11 cellular contexts compared by ENCODE assay signal in genomic region chr2:232537079-232537478, GRCh38.
DNase-seq lines count a peak whose midpoint lies in the region; ATAC-seq and TF ChIP-seq lines count a peak whose summit lies in the region.
"Had no signal": no experiment of that assay in that cellular context is flagged by ENCODE, and none has a peak within 500 bp of the region (broad histone marks: within the 10 kb centered on the region; RNA-seq: fewer than 3 reads in every experiment).

No MANE protein-coding gene starts in this region.

- no peak overlapping the region for H3K9ac ChIP-seq in Loucy (ENCODE audit: low read depth, low read length, poor library complexity, severe bottlenecking)
- H3K9ac ChIP-seq: BLaER1 treated with 17β-estradiol and CSF1 and Interleukin-3, amounts not matched to agents 10 nM and 100 nM had no signal

- H3K4me3 ChIP-seq in Loucy (ENCODE audit: low read length, poor library complexity, severe bottlenecking) (no peak overlapping the region), epithelial cell of esophagus (ENCODE audit: low read length) (no peak overlapping the region), retinal pigment epithelial cell (ENCODE audit: low read length) (no peak overlapping the region)
- H3K4me3 ChIP-seq: BLaER1 treated with 17β-estradiol and CSF1 and Interleukin-3, amounts not matched to agents 10 nM and 100 nM had no signal

- H3K79me2 ChIP-seq in Loucy (ENCODE audit: insufficient read depth, low read length), result no peaks in the 10 kb centered on the region

- no peaks in the 10 kb centered on the region for H3K9me2 ChIP-seq in Loucy (replicated peaks; ENCODE audit: low read depth, low read length)

- no peak overlapping the region for H3K4me2 ChIP-seq in Loucy (ENCODE audit: low read depth, low read length, poor library complexity, severe bottlenecking)

- no peak for ATAC-seq in GM19452 (IDR thresholded peaks at IDR 0.05; ENCODE audit: unreplicated experiment)

- TF ChIP-seq CTCF in Loucy (conservative IDR thresholded peaks at IDR 0.05; ENCODE audit: low read length) (peak; percentile 72), epithelial cell of esophagus (IDR thresholded peaks at IDR 0.05; ENCODE audit: insufficient read depth, low read depth, low read length, missing control alignments) (peak; percentile 31), retinal pigment epithelial cell (conservative IDR thresholded peaks at IDR 0.05; ENCODE audit: low read depth, low read length) (peak; percentile 54)

- DNase-seq in SHP77 (lab: John Stamatoyannopoulos, UW) (peak; percentile 24 to 61), SHP77 treated with DMSO at 0.1 percent for 48 hours (lab: John Stamatoyannopoulos, UW) (no peak), epithelial cell of esophagus (ENCODE audit: low read depth) (peak; percentile 11), retinal pigment epithelial cell (ENCODE audit: low read depth) (no peak), NCI-H510A treated with DMSO at 0.1 percent for 48 hours (lab: John Stamatoyannopoulos, UW) (no peak), hypothalamus (lab: John Stamatoyannopoulos, UW) (no peak)
- DNase-seq: NCI-H1092 treated with DMSO at 0.1 percent for 48 hours; stimulated activated naive B cell treated with anti-CD40 and anti-IgM and Interleukin-4, amounts not matched to agents 10 μg/mL and 1 μg/mL and 100 μg/mL, for 72 hours had no signal

- H3K36me3 ChIP-seq in Loucy (ENCODE audit: insufficient read depth, low read length), result no peaks in the 10 kb centered on the region
- H3K36me3 ChIP-seq: BLaER1 treated with 17β-estradiol and CSF1 and Interleukin-3, amounts not matched to agents 10 nM and 100 nM had no signal

- H3K4me1 ChIP-seq in Loucy (ENCODE audit: insufficient read depth, low read length, poor library complexity, severe bottlenecking), result no peaks in the 10 kb centered on the region

- no peaks in the 10 kb centered on the region for H4K20me1 ChIP-seq in Loucy (ENCODE audit: insufficient read depth, low read length, poor library complexity, severe bottlenecking)

- no peaks in the 10 kb centered on the region for H3K9me3 ChIP-seq in Loucy (ENCODE audit: insufficient read depth, low read depth, low read length)

- H2AFZ ChIP-seq in Loucy (ENCODE audit: low read length), result no peak overlapping the region

- H3F3A ChIP-seq in Loucy (ENCODE audit: low read depth), result no peaks in the 10 kb centered on the region

- no peaks in the 10 kb centered on the region for H3K27me3 ChIP-seq in Loucy (ENCODE audit: insufficient read depth, low read length, poor library complexity, severe bottlenecking)
- H3K27me3 ChIP-seq: BLaER1 treated with 17β-estradiol and CSF1 and Interleukin-3, amounts not matched to agents 10 nM and 100 nM had no signal

Comparison
In these comparisons a context has a peak if more than half of its experiments do, and no peak if none do; other contexts are left out.
1. DNase-seq: peak in SHP77 (2 of 2) and epithelial cell of esophagus (single experiment); none in SHP77 treated with DMSO at 0.1 percent for 48 hours (single experiment), retinal pigment epithelial cell (single experiment), NCI-H510A treated with DMSO at 0.1 percent for 48 hours (single experiment) and hypothalamus (0 of 51).
2. Peak in every context shown above with its lines, with median percentiles within 50 percentile points of each other: CTCF ChIP-seq.